ENCODE assay signal across 29 cellular contexts in genomic region chr17:66260688-66261087, GRCh38. TPM values are rescaled to one million over a fixed set of nuclear protein-coding genes. Genes with fewer than 3 reads are reported as not detected.
"Had no signal": no experiment of that assay in that cellular context is flagged by ENCODE, and none has a peak within 500 bp of the region (broad histone marks: within the 10 kb centered on the region; RNA-seq: fewer than 3 reads in every experiment).

No MANE protein-coding gene starts in this region.

- H3K36me3 ChIP-seq: SJCRH30 had no signal

- H3K4me3 Mint-ChIP-seq: IgD-negative memory B cell, T-helper 17 cell had no signal

- H3K9me3 ChIP-seq: SJCRH30 had no signal

- DNase-seq: Kasumi-1; MM.1S; NCI-H1092 treated with DMSO at 0.1 percent for 48 hours; NCI-H1436; NCI-H1694; NCI-H187 treated with DMSO at 0.1 percent for 48 hours; NCI-H2029 treated with DMSO at 0.1 percent for 48 hours; NCI-H2107; NCI-H2171 treated with DMSO at 0.1 percent for 48 hours; NCI-H345; NCI-H446 treated with DMSO at 0.1 percent for 48 hours; NCI-H510A treated with DMSO at 0.1 percent for 48 hours; NCI-H526; NCI-H748 treated with DMSO at 0.1 percent for 48 hours; NK-92 treated with Interleukin-12 subunit alpha and Interleukin-12 subunit beta, amount 100 ng/mL, for 24 hours; PC-3; SHP77; SJCRH30; T-helper 1 cell; T-helper 17 cell had no signal

- H3K36me3 Mint-ChIP-seq: IgD-negative memory B cell had no signal

- H3K4me1 Mint-ChIP-seq: IgD-negative memory B cell had no signal

- H3K4me1 ChIP-seq: SJCRH30 had no signal

- H3K27ac Mint-ChIP-seq: T-helper 17 cell had no signal

- H3K27ac ChIP-seq: KMS-11, RWPE1, SJCRH30 had no signal

- ATAC-seq: HepG2, K562, Panc1, PC-3, SK-N-SH treated with all-trans-retinoic acid at 6 μM for 48 hours, T-helper 17 cell had no signal

- H3K4me3 ChIP-seq: K562, SJCRH30 had no signal

RNA-seq across cellular contexts. Expression of gene APOH, which starts 31.5 kb away (rescaled TPM):
- total RNA-seq: M059J, OCI-LY7, PC-3, SJCRH30, T-helper 17 cell had no signal
- polyA plus RNA-seq: IgD-negative memory B cell, K562 had no signal
